19 cellular contexts compared by ENCODE assay signal in genomic region chr2:177348735-177349693, GRCh38. TPM values are rescaled to one million over a fixed set of nuclear protein-coding genes. Genes with fewer than 3 reads are reported as not detected.
DNase-seq lines count a peak whose midpoint lies in the region; ATAC-seq and TF ChIP-seq lines count a peak whose summit lies in the region.
"Had no signal": no experiment of that assay in that cellular context is flagged by ENCODE, and none has a peak within 500 bp of the region (broad histone marks: within the 10 kb centered on the region; RNA-seq: fewer than 3 reads in every experiment).

No MANE protein-coding gene starts in this region.

- H3K27me3 ChIP-seq in BLaER1 (no peaks in the 10 kb centered on the region), upper lobe of left lung (no peaks in the 10 kb centered on the region)
- H3K27me3 ChIP-seq: colonic mucosa had no signal

- H3K4me3 ChIP-seq in BLaER1 (no peak overlapping the region), upper lobe of left lung (no peak overlapping the region)
- H3K4me3 ChIP-seq: colonic mucosa had no signal

- ATAC-seq in GM18909 (IDR thresholded peaks at IDR 0.05; ENCODE audit: poor library complexity, unreplicated experiment) (peak; percentile 59), HG02885 (IDR thresholded peaks at IDR 0.05; ENCODE audit: poor library complexity, unreplicated experiment) (peak; percentile 57), GM21825 (IDR thresholded peaks at IDR 0.05; ENCODE audit: unreplicated experiment) (no peak), upper lobe of left lung (ENCODE audit: low FRiP score in 2 of 2) (no peak)
- ATAC-seq: right cardiac atrium, WTC11 had no signal

- TF ChIP-seq CTCF in upper lobe of left lung (IDR thresholded peaks at IDR 0.05) (no peak), glutamatergic neuron (IDR thresholded peaks at IDR 0.05; ENCODE audit: partially characterized antibody, unreplicated experiment) (no peak)

- H3K9ac ChIP-seq in BLaER1: no peak overlapping the region

- intact Hi-C loops in activated T-helper 2 cell treated with anti-CD3 and anti-CD28 coated beads, Interferon-gamma antibody, Interleukin-2, Interleukin-4, amounts not matched to agents 10 μg/mL and 5 μg/mL and 100 μg/mL, durations not matched to agents 14 hours and 24 hours and 36 hours (cut with micrococcal nuclease): no loop called here

- no peaks in the 10 kb centered on the region for H3K9me3 Mint-ChIP-seq in glutamatergic neuron (ENCODE audit: unreplicated experiment)
- H3K9me3 Mint-ChIP-seq in activated T-helper 2 cell treated with anti-CD3 and anti-CD28 coated beads, Interferon-gamma antibody, Interleukin-2, Interleukin-4, amounts not matched to agents 10 μg/mL and 5 μg/mL and 100 μg/mL, durations not matched to agents 14 hours and 24 hours and 36 hours: no peaks in the 10 kb centered on the region
- H3K9me3 Mint-ChIP-seq: endodermal cell, naive B cell, WTC11 had no signal

- no peak for TF ChIP-seq POLR2A in upper lobe of left lung (IDR thresholded peaks at IDR 0.05)

- H3K4me3 Mint-ChIP-seq in glutamatergic neuron (ENCODE audit: unreplicated experiment): no peak overlapping the region
- no peak overlapping the region for H3K4me3 Mint-ChIP-seq in activated T-helper 2 cell treated with anti-CD3 and anti-CD28 coated beads, Interferon-gamma antibody, Interleukin-2, Interleukin-4, amounts not matched to agents 10 μg/mL and 5 μg/mL and 100 μg/mL, durations not matched to agents 14 hours and 24 hours and 36 hours (ENCODE audit: low read depth)
- H3K4me3 Mint-ChIP-seq: endodermal cell, naive B cell, WTC11 had no signal

- no peaks in the 10 kb centered on the region for H3K27me3 Mint-ChIP-seq in glutamatergic neuron (ENCODE audit: unreplicated experiment)
- no peaks in the 10 kb centered on the region for H3K27me3 Mint-ChIP-seq in activated T-helper 2 cell treated with anti-CD3 and anti-CD28 coated beads, Interferon-gamma antibody, Interleukin-2, Interleukin-4, amounts not matched to agents 10 μg/mL and 5 μg/mL and 100 μg/mL, durations not matched to agents 14 hours and 24 hours and 36 hours (ENCODE audit: low read depth)
- H3K27me3 Mint-ChIP-seq: naive B cell had no signal

- no peaks in the 10 kb centered on the region for H3K9me3 ChIP-seq in BLaER1
- no peaks in the 10 kb centered on the region for H3K9me3 ChIP-seq in upper lobe of left lung
- H3K9me3 ChIP-seq: colonic mucosa had no signal

- H3K4me2 ChIP-seq in BLaER1: peak overlapping the region; percentile 65

- H3K4me1 Mint-ChIP-seq in glutamatergic neuron (ENCODE audit: low read depth, unreplicated experiment): peaks cover 3% of the 10 kb centered on the region
- no peaks in the 10 kb centered on the region for H3K4me1 Mint-ChIP-seq in activated T-helper 2 cell treated with anti-CD3 and anti-CD28 coated beads, Interferon-gamma antibody, Interleukin-2, Interleukin-4, amounts not matched to agents 10 μg/mL and 5 μg/mL and 100 μg/mL, durations not matched to agents 14 hours and 24 hours and 36 hours (ENCODE audit: low read depth)
- H3K4me1 Mint-ChIP-seq: WTC11 had no signal

- H3K36me3 Mint-ChIP-seq in glutamatergic neuron (ENCODE audit: unreplicated experiment): no peaks in the 10 kb centered on the region
- H3K36me3 Mint-ChIP-seq in activated T-helper 2 cell treated with anti-CD3 and anti-CD28 coated beads, Interferon-gamma antibody, Interleukin-2, Interleukin-4, amounts not matched to agents 10 μg/mL and 5 μg/mL and 100 μg/mL, durations not matched to agents 14 hours and 24 hours and 36 hours (ENCODE audit: low read depth): no peaks in the 10 kb centered on the region
- H3K36me3 Mint-ChIP-seq: naive B cell, WTC11 had no signal

- DNase-seq in kidney tubule cell (ENCODE audit: low spot score) (peak; percentile 20), upper lobe of left lung (no peak), glutamatergic neuron (no peak)
- DNase-seq in activated T-helper 2 cell treated with anti-CD3 and anti-CD28 coated beads, Interferon-gamma antibody, Interleukin-2, Interleukin-4, amounts not matched to agents 10 μg/mL and 5 μg/mL and 100 μg/mL, durations not matched to agents 14 hours and 24 hours and 36 hours (ENCODE audit: low spot score): no peak
- DNase-seq: activated CD8-positive, alpha-beta memory T cell treated with anti-CD3 and anti-CD28 coated beads, Interleukin-2, amount 50 U/mL, for 4 hours; activated gamma-delta T cell treated with Interleukin-2 at 50 U/mL for 16 hours; AML-193; colonic mucosa; endodermal cell; naive B cell; NCI-H1694; NCI-H69; right cardiac atrium had no signal

- WGBS in upper lobe of left lung, 2 donors: 94% methylated on average over 3 of the region's 3 CpGs

- H3K36me3 ChIP-seq in BLaER1 (no peaks in the 10 kb centered on the region), upper lobe of left lung (no peaks in the 10 kb centered on the region)
- H3K36me3 ChIP-seq: colonic mucosa had no signal

- H3K27ac ChIP-seq in BLaER1 (peak overlapping the region; percentile 43; the same call in 1 of the 2 replicates), upper lobe of left lung (peak overlapping the region in 1 of 4 donors; percentile 36)
- H3K27ac ChIP-seq: colonic mucosa, RWPE1 had no signal

- H4K20me1 ChIP-seq in BLaER1: no peaks in the 10 kb centered on the region

- H3K4me1 ChIP-seq in BLaER1 (peaks cover 37% of the 10 kb centered on the region), upper lobe of left lung (peaks cover 9 to 17% (median 16%) of the 10 kb centered on the region in 4 donors)
- H3K4me1 ChIP-seq: colonic mucosa had no signal

- no peak overlapping the region for H3K27ac Mint-ChIP-seq in glutamatergic neuron (ENCODE audit: unreplicated experiment)
- no peak overlapping the region for H3K27ac Mint-ChIP-seq in activated T-helper 2 cell treated with anti-CD3 and anti-CD28 coated beads, Interferon-gamma antibody, Interleukin-2, Interleukin-4, amounts not matched to agents 10 μg/mL and 5 μg/mL and 100 μg/mL, durations not matched to agents 14 hours and 24 hours and 36 hours
- H3K27ac Mint-ChIP-seq: endodermal cell, WTC11 had no signal

- no peak for TF ChIP-seq EP300 in upper lobe of left lung (IDR thresholded peaks at IDR 0.05)

RNA-seq across cellular contexts. Expression of gene AGPS, which starts 43.6 kb away (rescaled TPM):
- 10 to 100 TPM; 38.8 to 81.6 (median 50.0) TPM for total RNA-seq in upper lobe of left lung
- total RNA-seq in glutamatergic neuron (ENCODE audit: unreplicated experiment): 50.8 TPM
- total RNA-seq in activated T-helper 2 cell treated with anti-CD3 and anti-CD28 coated beads, Interferon-gamma antibody, Interleukin-2, Interleukin-4, amounts not matched to agents 10 μg/mL and 5 μg/mL and 100 μg/mL, durations not matched to agents 14 hours and 24 hours and 36 hours: 70.4 and 74.4 TPM in 2 replicates

Comparison
In these comparisons a context has a peak if more than half of its experiments do, and no peak if none do; other contexts are left out.
1. ATAC-seq: peak in GM18909 (single experiment) and HG02885 (single experiment); none in GM21825 (single experiment) and upper lobe of left lung (0 of 2).